ENCODE assay signal across 23 cellular contexts in genomic region chr19:50359432-50359818, GRCh38. TPM values are rescaled to one million over a fixed set of nuclear protein-coding genes. Genes with fewer than 3 reads are reported as not detected.
DNase-seq lines count a peak whose midpoint lies in the region; ATAC-seq and TF ChIP-seq lines count a peak whose summit lies in the region.
"Had no signal": no experiment of that assay in that cellular context is flagged by ENCODE, and none has a peak within 500 bp of the region (broad histone marks: within the 10 kb centered on the region; RNA-seq: fewer than 3 reads in every experiment).

No MANE protein-coding gene starts in this region.

- H3K27me3 ChIP-seq in DOHH2 (ENCODE audit: control insufficient read depth, low read length): no peaks in the 10 kb centered on the region
- H3K27me3 ChIP-seq: adrenal gland, thyroid gland had no signal

- H3K36me3 Mint-ChIP-seq in activated CD4-positive, alpha-beta T cell treated with anti-CD3 and anti-CD28 coated beads for 36 hours (ENCODE audit: low read depth): peaks cover 39% of the 10 kb centered on the region
- peaks cover 43 to 56% of the 10 kb centered on the region in 2 donors for H3K36me3 Mint-ChIP-seq in activated naive CD4-positive, alpha-beta T cell treated with anti-CD3 and anti-CD28 coated beads, Interleukin-2, amount 50 U/mL, for 72 hours
- H3K36me3 Mint-ChIP-seq in naive thymus-derived CD8-positive, alpha-beta T cell: no peaks in the 10 kb centered on the region

- peak overlapping the region; percentile 99 for H3K27ac Mint-ChIP-seq in activated CD4-positive, alpha-beta T cell treated with anti-CD3 and anti-CD28 coated beads for 36 hours
- H3K27ac Mint-ChIP-seq in activated naive CD4-positive, alpha-beta T cell treated with anti-CD3 and anti-CD28 coated beads, Interleukin-2, amount 50 U/mL, for 72 hours: peak overlapping the region; percentile 66 to 91
- H3K27ac Mint-ChIP-seq in naive thymus-derived CD8-positive, alpha-beta T cell: peak overlapping the region; percentile 92 to 99 (median 98)
- H3K27ac Mint-ChIP-seq: nephron progenitor cell had no signal

- peak overlapping the region; percentile 99 for H3K4me2 ChIP-seq in DOHH2 (ENCODE audit: low read length)
- H3K4me2 ChIP-seq: smooth muscle cell had no signal

- CTCF ChIA-PET in activated CD4-positive, alpha-beta T cell treated with anti-CD3 and anti-CD28 coated beads for 36 hours (lab: Charles Lee): interaction anchor here (0.5 kb wide), 1 partner anchor 10 kb away, joined by 3 read pairs; no protein-coding TSS in a partner anchor

- peaks cover 72% of the 10 kb centered on the region for H3K4me1 ChIP-seq in DOHH2 (ENCODE audit: control insufficient read depth, low read length)
- H3K4me1 ChIP-seq: adrenal gland had no signal

- peaks cover 63% of the 10 kb centered on the region for H3K4me1 Mint-ChIP-seq in activated CD4-positive, alpha-beta T cell treated with anti-CD3 and anti-CD28 coated beads for 36 hours
- H3K4me1 Mint-ChIP-seq in naive thymus-derived CD8-positive, alpha-beta T cell: peaks cover 35 to 67% (median 62%) of the 10 kb centered on the region in 4 donors

- H3K9me2 ChIP-seq in DOHH2 (replicated peaks; ENCODE audit: control insufficient read depth, low read length): no peaks in the 10 kb centered on the region

- peak overlapping the region; percentile 82 for H3K4me3 Mint-ChIP-seq in activated CD4-positive, alpha-beta T cell treated with anti-CD3 and anti-CD28 coated beads for 36 hours
- H3K4me3 Mint-ChIP-seq in naive thymus-derived CD8-positive, alpha-beta T cell: peak overlapping the region in 9 of 10 donors; percentile 3 to 96 (median 91)
- H3K4me3 Mint-ChIP-seq: nephron progenitor cell had no signal

- H3K36me3 ChIP-seq in DOHH2 (ENCODE audit: control insufficient read depth, low read length): peaks cover 12% of the 10 kb centered on the region; the same call in 1 of the 2 replicates
- H3K36me3 ChIP-seq: adrenal gland, thyroid gland, WERI-Rb-1 had no signal

- POLR2A ChIA-PET in activated CD4-positive, alpha-beta T cell treated with anti-CD3 and anti-CD28 coated beads for 36 hours (lab: Charles Lee): no interaction called here
- POLR2A ChIA-PET in naive thymus-derived CD8-positive, alpha-beta T cell (lab: Charles Lee): interaction anchor here (0.5 to 3.4 kb wide), 7 partner anchors 8 to 801 kb away, joined by 3 to 43 read pairs (median 15); partner anchors contain the start of genes JOSD2, NR1H2 and POLD1

- no peaks in the 10 kb centered on the region for H4K20me1 ChIP-seq in DOHH2 (ENCODE audit: control insufficient read depth, insufficient read depth, low read depth, low read length)

- H3K4me3 ChIP-seq in DOHH2 (ENCODE audit: low read length): peak overlapping the region; percentile 91
- H3K4me3 ChIP-seq: smooth muscle cell, thyroid gland had no signal

- peaks cover 3% of the 10 kb centered on the region; the same call in 1 of the 2 replicates for H3K9me3 ChIP-seq in DOHH2 (ENCODE audit: control insufficient read depth, insufficient read depth, low read length)
- H3K9me3 ChIP-seq: adrenal gland, psoas muscle, thyroid gland had no signal

- no peak for ATAC-seq in activated CD4-positive, alpha-beta T cell treated with anti-CD3 and anti-CD28 coated beads for 36 hours
- no peak for ATAC-seq in activated naive CD4-positive, alpha-beta T cell treated with anti-CD3 and anti-CD28 coated beads, Interleukin-2, amount 50 U/mL, for 72 hours
- no peak for ATAC-seq in naive thymus-derived CD8-positive, alpha-beta T cell
- no peak for ATAC-seq in GM21423 (IDR thresholded peaks at IDR 0.05; ENCODE audit: unreplicated experiment)
- ATAC-seq: psoas muscle had no signal

- H3K9me3 Mint-ChIP-seq in activated CD4-positive, alpha-beta T cell treated with anti-CD3 and anti-CD28 coated beads for 36 hours (ENCODE audit: low read depth): peaks cover 4% of the 10 kb centered on the region
- peaks cover 13 to 20% of the 10 kb centered on the region in 2 donors for H3K9me3 Mint-ChIP-seq in activated naive CD4-positive, alpha-beta T cell treated with anti-CD3 and anti-CD28 coated beads, Interleukin-2, amount 50 U/mL, for 72 hours
- no peaks in the 10 kb centered on the region for H3K9me3 Mint-ChIP-seq in naive thymus-derived CD8-positive, alpha-beta T cell
- H3K9me3 Mint-ChIP-seq: nephron progenitor cell had no signal

- no peak overlapping the region for H3K27ac ChIP-seq in DOHH2 (ENCODE audit: low read depth, low read length)
- H3K27ac ChIP-seq: epithelial cell of prostate, psoas muscle, thyroid gland, WERI-Rb-1 had no signal

- peaks cover 7% of the 10 kb centered on the region for H3F3A ChIP-seq in DOHH2 (ENCODE audit: control insufficient read depth, insufficient read depth)

- TF ChIP-seq CTCF in DOHH2 (IDR thresholded peaks at IDR 0.05; ENCODE audit: low read depth, low read length, poor library complexity, severe bottlenecking): no peak

- no peak for DNase-seq in activated CD4-positive, alpha-beta T cell treated with anti-CD3 and anti-CD28 coated beads for 36 hours
- DNase-seq in activated CD4-positive, alpha-beta T cell treated with anti-CD3 and anti-CD28 coated beads, Interleukin-2, amount 50 U/mL, for 4 hours: no peak
- DNase-seq in activated naive CD4-positive, alpha-beta T cell treated with anti-CD3 and anti-CD28 coated beads, Interleukin-2, amount 50 U/mL, for 72 hours (ENCODE audit: low spot score in 2 of 2): no peak
- DNase-seq in naive thymus-derived CD8-positive, alpha-beta T cell: no peak
- DNase-seq in NAMALWA (ENCODE audit: low spot score) (no peak), NOMO-1 (lab: John Stamatoyannopoulos, UW; ENCODE audit: unreplicated experiment in 2 of 2) (no peak)
- DNase-seq: adrenal gland, foreskin melanocyte, mesenchymal stem cell, NCI-H1930, nephron progenitor cell, psoas muscle, thyroid gland, WERI-Rb-1 had no signal

- peaks cover 19% of the 10 kb centered on the region for H3K79me2 ChIP-seq in DOHH2 (ENCODE audit: control insufficient read depth, low read length)

- intact Hi-C loops in activated CD4-positive, alpha-beta T cell treated with anti-CD3 and anti-CD28 coated beads for 36 hours (cut with DNase I, micrococcal nuclease): loop anchor here in 1 of 2 experiments (5.0 kb wide), 2 partner anchors 423 to 443 kb away; no protein-coding TSS in a partner anchor

- peaks cover 3% of the 10 kb centered on the region for H3K27me3 Mint-ChIP-seq in activated CD4-positive, alpha-beta T cell treated with anti-CD3 and anti-CD28 coated beads for 36 hours
- peaks cover 0 to 1% (median 0%) of the 10 kb centered on the region in 5 donors for H3K27me3 Mint-ChIP-seq in naive thymus-derived CD8-positive, alpha-beta T cell

RNA-seq across cellular contexts. Expression of gene NAPSA, which starts 6.0 kb away (rescaled TPM):
- total RNA-seq in activated CD4-positive, alpha-beta T cell treated with anti-CD3 and anti-CD28 coated beads for 36 hours: 10 to 100 TPM; 44.0 to 63.4 TPM
- total RNA-seq in activated naive CD4-positive, alpha-beta T cell treated with anti-CD3 and anti-CD28 coated beads, Interleukin-2, amount 50 U/mL, for 72 hours: 100 to 1,000 TPM in 1 of 2 donors, 10 to 100 TPM in 1; 90.8 to 166 TPM
- 1 to 10 TPM; 6.4 to 9.7 TPM for total RNA-seq in naive thymus-derived CD8-positive, alpha-beta T cell
- polyA plus RNA-seq in naive thymus-derived CD8-positive, alpha-beta T cell: 1 to 10 TPM in 2 of 3 donors, under 1 TPM in 1; 0.37 to 2.0 (median 1.3) TPM
- total RNA-seq: Daoy had no signal

RNA-seq across cellular contexts. Expression of gene NR1H2, which starts 16.8 kb away (rescaled TPM):
- 10 to 100 TPM; 50.3 to 53.6 TPM for total RNA-seq in activated CD4-positive, alpha-beta T cell treated with anti-CD3 and anti-CD28 coated beads for 36 hours
- 10 to 100 TPM; 51.1 to 61.2 TPM for total RNA-seq in activated naive CD4-positive, alpha-beta T cell treated with anti-CD3 and anti-CD28 coated beads, Interleukin-2, amount 50 U/mL, for 72 hours
- total RNA-seq in naive thymus-derived CD8-positive, alpha-beta T cell: 100 to 1,000 TPM; 106 to 107 TPM
- polyA plus RNA-seq in naive thymus-derived CD8-positive, alpha-beta T cell: 100 to 1,000 TPM in 1 of 3 donors, 10 to 100 TPM in 2; 69.6 to 100 (median 86.7) TPM

RNA-seq across cellular contexts. Expression of gene POLD1, which starts 24.7 kb away (rescaled TPM):
- 100 to 1,000 TPM; 220 to 227 TPM for total RNA-seq in activated CD4-positive, alpha-beta T cell treated with anti-CD3 and anti-CD28 coated beads for 36 hours
- total RNA-seq in activated naive CD4-positive, alpha-beta T cell treated with anti-CD3 and anti-CD28 coated beads, Interleukin-2, amount 50 U/mL, for 72 hours: 100 to 1,000 TPM; 183 to 254 TPM
- total RNA-seq in naive thymus-derived CD8-positive, alpha-beta T cell: 10 to 100 TPM; 38.4 to 40.8 TPM
- 10 to 100 TPM; 26.0 to 34.4 (median 33.8) TPM for polyA plus RNA-seq in naive thymus-derived CD8-positive, alpha-beta T cell

RNA-seq across cellular contexts. Expression of gene KCNC3, which starts 30.2 kb away (rescaled TPM):
- 1 to 10 TPM; 9.1 to 9.7 TPM for total RNA-seq in activated CD4-positive, alpha-beta T cell treated with anti-CD3 and anti-CD28 coated beads for 36 hours
- total RNA-seq in activated naive CD4-positive, alpha-beta T cell treated with anti-CD3 and anti-CD28 coated beads, Interleukin-2, amount 50 U/mL, for 72 hours: 10 to 100 TPM in 1 of 2 donors, 1 to 10 TPM in 1; 5.1 to 24.1 TPM
- under 1 TPM; 0.73 to 0.80 TPM for total RNA-seq in naive thymus-derived CD8-positive, alpha-beta T cell
- not detected for polyA plus RNA-seq in naive thymus-derived CD8-positive, alpha-beta T cell
- total RNA-seq: A172, bronchial epithelial cell had no signal

RNA-seq across cellular contexts. Expression of gene SPIB, which starts 59.3 kb away (rescaled TPM):
- total RNA-seq in activated CD4-positive, alpha-beta T cell treated with anti-CD3 and anti-CD28 coated beads for 36 hours: under 1 TPM; 0.33 to 0.50 TPM
- total RNA-seq in activated naive CD4-positive, alpha-beta T cell treated with anti-CD3 and anti-CD28 coated beads, Interleukin-2, amount 50 U/mL, for 72 hours: 1 to 10 TPM; 1.1 to 1.2 TPM
- 1 to 10 TPM; 4.5 to 5.6 TPM for total RNA-seq in naive thymus-derived CD8-positive, alpha-beta T cell
- under 1 TPM in 2 of 3 donors, not detected in 1; 0.10 to 0.32 TPM for polyA plus RNA-seq in naive thymus-derived CD8-positive, alpha-beta T cell
- total RNA-seq: bronchial epithelial cell, Daoy, dermis microvascular lymphatic vessel endothelial cell, kidney epithelial cell, smooth muscle cell, thyroid gland had no signal
- polyA plus RNA-seq: smooth muscle cell had no signal

Comparison
In these comparisons a context has a peak if more than half of its experiments do, and no peak if none do; other contexts are left out.
1. RNA of gene NAPSA, which starts 6.0 kb away (total RNA-seq): 90.8 to 166 TPM in activated naive CD4-positive, alpha-beta T cell treated with anti-CD3 and anti-CD28 coated beads, Interleukin-2, amount 50 U/mL, for 72 hours and 44.0 to 63.4 TPM in activated CD4-positive, alpha-beta T cell treated with anti-CD3 and anti-CD28 coated beads for 36 hours; 6.4 to 9.7 TPM in naive thymus-derived CD8-positive, alpha-beta T cell; every median in the first group is over 4 times any median in the second.
2. RNA of gene POLD1, which starts 24.7 kb away (total RNA-seq): 183 to 254 TPM in activated naive CD4-positive, alpha-beta T cell treated with anti-CD3 and anti-CD28 coated beads, Interleukin-2, amount 50 U/mL, for 72 hours and 220 to 227 TPM in activated CD4-positive, alpha-beta T cell treated with anti-CD3 and anti-CD28 coated beads for 36 hours; 38.4 to 40.8 TPM in naive thymus-derived CD8-positive, alpha-beta T cell; every median in the first group is over 4 times any median in the second.
3. Peak in every context shown above with its lines, with median percentiles within 50 percentile points of each other: H3K27ac Mint-ChIP-seq.